Comparison of ENCODE assay signal across 19 cellular contexts in the genomic region with DNA sequence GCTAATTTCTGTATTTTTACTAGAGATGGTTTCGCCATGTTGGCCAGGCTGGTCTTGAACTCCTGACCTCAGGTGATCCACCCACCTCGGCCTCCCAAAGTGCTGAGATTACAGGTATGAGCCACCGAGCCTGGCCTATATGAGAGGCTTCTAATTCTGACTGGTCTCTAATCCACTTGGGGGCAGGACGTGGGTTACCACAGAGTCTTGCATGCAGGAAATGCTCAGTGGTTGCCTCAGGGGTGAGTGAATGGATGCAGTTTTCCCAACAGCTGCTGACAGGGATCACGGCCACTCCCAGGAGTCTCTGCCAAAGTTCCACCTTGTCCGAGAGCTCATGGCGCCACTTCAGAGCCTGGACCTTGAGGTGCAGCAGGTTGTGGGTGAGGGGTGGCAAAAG. TPM values are rescaled to one million over a fixed set of nuclear protein-coding genes. Genes with fewer than 3 reads are reported as not detected.
DNase-seq lines count a peak whose midpoint lies in the region; ATAC-seq and TF ChIP-seq lines count a peak whose summit lies in the region.
"Had no signal": no experiment of that assay in that cellular context is flagged by ENCODE, and none has a peak within 500 bp of the region (broad histone marks: within the 10 kb centered on the region; RNA-seq: fewer than 3 reads in every experiment).

No MANE protein-coding gene starts in this region.

- H3K9me3 ChIP-seq in PC-9 (ENCODE audit: insufficient read depth, low read depth), result no peaks in the 10 kb centered on the region
- H3K9me3 ChIP-seq: Caco-2, MG63, mucosa of descending colon had no signal

- peaks cover 6% of the 10 kb centered on the region for H3K4me1 Mint-ChIP-seq in activated CD4-positive, alpha-beta memory T cell treated with anti-CD3 and anti-CD28 coated beads for 36 hours (ENCODE audit: low read depth)
- peaks cover 5% of the 10 kb centered on the region for H3K4me1 Mint-ChIP-seq in stimulated activated effector memory CD8-positive, alpha-beta T cell treated with anti-CD3 and anti-CD28 coated beads, Interleukin-12 subunit alpha, Interleukin-12 subunit beta, amount 100 ng/mL, for 72 hours

- no peak overlapping the region for H3K4me3 ChIP-seq in PC-9
- H3K4me3 ChIP-seq: MG63, mucosa of descending colon had no signal

- no peak overlapping the region for H3K4me3 Mint-ChIP-seq in activated CD4-positive, alpha-beta memory T cell treated with anti-CD3 and anti-CD28 coated beads for 36 hours
- H3K4me3 Mint-ChIP-seq in stimulated activated effector memory CD8-positive, alpha-beta T cell treated with anti-CD3 and anti-CD28 coated beads, Interleukin-12 subunit alpha, Interleukin-12 subunit beta, amount 100 ng/mL, for 72 hours, result no peak overlapping the region

- no peaks in the 10 kb centered on the region for H4K20me1 ChIP-seq in PC-9 (ENCODE audit: insufficient read depth)

- no peak overlapping the region for H3K27ac ChIP-seq in PC-9
- H3K27ac ChIP-seq: foreskin keratinocyte had no signal

- CTCF ChIA-PET in activated CD4-positive, alpha-beta memory T cell treated with anti-CD3 and anti-CD28 coated beads for 36 hours (lab: Charles Lee), result interaction anchor here (1.8 kb wide), 1 partner anchor 104 kb away, joined by 6 read pairs; the partner anchor contains the start of gene PPARD
- CTCF ChIA-PET in PC-9 (lab: Charles Lee), result interaction anchor here (0.7 kb wide), 1 partner anchor 100 kb away, joined by 8 read pairs; no protein-coding TSS in a partner anchor

- no peaks in the 10 kb centered on the region for H3K27me3 Mint-ChIP-seq in activated CD4-positive, alpha-beta memory T cell treated with anti-CD3 and anti-CD28 coated beads for 36 hours

- H3K36me3 Mint-ChIP-seq in activated naive CD4-positive, alpha-beta T cell treated with anti-CD3 and anti-CD28 coated beads, Interleukin-2, amount 50 U/mL, for 72 hours, result no peaks in the 10 kb centered on the region
- no peaks in the 10 kb centered on the region for H3K36me3 Mint-ChIP-seq in activated CD4-positive, alpha-beta memory T cell treated with anti-CD3 and anti-CD28 coated beads for 36 hours
- no peaks in the 10 kb centered on the region for H3K36me3 Mint-ChIP-seq in stimulated activated effector memory CD8-positive, alpha-beta T cell treated with anti-CD3 and anti-CD28 coated beads, Interleukin-12 subunit alpha, Interleukin-12 subunit beta, amount 100 ng/mL, for 72 hours

- no peak for DNase-seq in activated naive CD4-positive, alpha-beta T cell treated with anti-CD3 and anti-CD28 coated beads, Interleukin-2, amount 50 U/mL, for 72 hours (ENCODE audit: low spot score in 2 of 2)
- DNase-seq in activated naive CD4-positive, alpha-beta T cell treated with anti-CD3 and anti-CD28 coated beads, Interleukin-2, amount 50 U/mL, for 16 hours, result no peak
- DNase-seq in HCEC 1CT, result peak; percentile 26
- peak; percentile 60 for DNase-seq in activated CD4-positive, alpha-beta memory T cell treated with anti-CD3 and anti-CD28 coated beads for 36 hours
- peak in 1 of 2 donors; percentile 58 for DNase-seq in stimulated activated effector memory CD8-positive, alpha-beta T cell treated with anti-CD3 and anti-CD28 coated beads, Interleukin-12 subunit alpha, Interleukin-12 subunit beta, amount 100 ng/mL, for 72 hours (ENCODE audit: low spot score in 2 of 2)
- no peak for DNase-seq in PC-9
- DNase-seq in left cardiac atrium, result no peak
- DNase-seq: activated CD4-positive, CD25-positive, alpha-beta regulatory T cell treated with anti-CD3 and anti-CD28 coated beads, Interleukin-2, amount 50 U/mL, for 72 hours; Caco-2; foreskin keratinocyte; MG63; mucosa of descending colon; NCI-H2029 treated with DMSO at 0.1 percent for 48 hours; NCI-H510A; nucleus accumbens; right cardiac atrium; T-helper 9 cell had no signal

- POLR2A ChIA-PET in activated CD4-positive, alpha-beta memory T cell treated with anti-CD3 and anti-CD28 coated beads for 36 hours (lab: Charles Lee), result no interaction called here
- POLR2A ChIA-PET in PC-9 (lab: Charles Lee; ENCODE audit: unreplicated experiment), result no interaction called here

- no peaks in the 10 kb centered on the region for H3K36me3 ChIP-seq in PC-9 (ENCODE audit: low read depth)
- H3K36me3 ChIP-seq: MG63 had no signal

- no TSS peak for BruUV-seq in PC-9 (replicated peaks; lab: Mats Ljungman, UMichigan)

- no peak overlapping the region for H3K27ac Mint-ChIP-seq in activated naive CD4-positive, alpha-beta T cell treated with anti-CD3 and anti-CD28 coated beads, Interleukin-2, amount 50 U/mL, for 72 hours
- no peak overlapping the region for H3K27ac Mint-ChIP-seq in activated CD4-positive, alpha-beta memory T cell treated with anti-CD3 and anti-CD28 coated beads for 36 hours
- H3K27ac Mint-ChIP-seq in stimulated activated effector memory CD8-positive, alpha-beta T cell treated with anti-CD3 and anti-CD28 coated beads, Interleukin-12 subunit alpha, Interleukin-12 subunit beta, amount 100 ng/mL, for 72 hours, result no peak overlapping the region

- no peaks in the 10 kb centered on the region for H3K9me3 Mint-ChIP-seq in activated naive CD4-positive, alpha-beta T cell treated with anti-CD3 and anti-CD28 coated beads, Interleukin-2, amount 50 U/mL, for 72 hours
- H3K9me3 Mint-ChIP-seq in activated CD4-positive, alpha-beta memory T cell treated with anti-CD3 and anti-CD28 coated beads for 36 hours, result no peaks in the 10 kb centered on the region
- H3K9me3 Mint-ChIP-seq in stimulated activated effector memory CD8-positive, alpha-beta T cell treated with anti-CD3 and anti-CD28 coated beads, Interleukin-12 subunit alpha, Interleukin-12 subunit beta, amount 100 ng/mL, for 72 hours, result no peaks in the 10 kb centered on the region

- no peak overlapping the region for H3K4me2 ChIP-seq in PC-9

- no peak overlapping the region for H2AFZ ChIP-seq in PC-9

- intact Hi-C loops in activated CD4-positive, alpha-beta memory T cell treated with anti-CD3 and anti-CD28 coated beads for 36 hours (cut with micrococcal nuclease), result no loop called here
- intact Hi-C loops in PC-9 (cut with micrococcal nuclease; ENCODE audit: unreplicated experiment) (no loop called here), left cardiac atrium (cut with DNase I) (loop anchor here in 1 of 2 donors (5.0 kb wide), 1 partner anchor 103 kb away; the partner anchor contains the start of gene PPARD)

- no peaks in the 10 kb centered on the region for H3K9me2 ChIP-seq in PC-9 (ENCODE audit: insufficient read depth)

- ATAC-seq in activated naive CD4-positive, alpha-beta T cell treated with anti-CD3 and anti-CD28 coated beads, Interleukin-2, amount 50 U/mL, for 72 hours, result peak; percentile 21 to 33
- peak; percentile 63 for ATAC-seq in stimulated activated effector memory CD8-positive, alpha-beta T cell treated with anti-CD3 and anti-CD28 coated beads, Interleukin-12 subunit alpha, Interleukin-12 subunit beta, amount 100 ng/mL, for 72 hours
- ATAC-seq in HG03025 (IDR thresholded peaks at IDR 0.05; ENCODE audit: low FRiP score, unreplicated experiment) (no peak), left cardiac atrium (no peak)
- ATAC-seq: foreskin keratinocyte, left lobe of liver, mucosa of descending colon, right cardiac atrium had no signal

- H3K79me2 ChIP-seq in PC-9 (ENCODE audit: low read depth), result no peaks in the 10 kb centered on the region

- no peaks in the 10 kb centered on the region for H3K4me1 ChIP-seq in PC-9 (replicated peaks; ENCODE audit: insufficient read depth)
- H3K4me1 ChIP-seq: Caco-2 had no signal

- H3F3A ChIP-seq in PC-9 (ENCODE audit: insufficient read depth, low read depth), result 0 out of 2 replicates have a peak, but pooled peaks cover 4% of the 10 kb centered on the region

- no peak for TF ChIP-seq CTCF in PC-9 (conservative IDR thresholded peaks at IDR 0.05)

- no peaks in the 10 kb centered on the region for H3K27me3 ChIP-seq in PC-9 (ENCODE audit: insufficient read depth, low read depth)
- H3K27me3 ChIP-seq: foreskin keratinocyte, MG63 had no signal

RNA-seq across cellular contexts. Expression of gene FANCE, which starts 6.4 kb away (rescaled TPM):
- total RNA-seq in activated naive CD4-positive, alpha-beta T cell treated with anti-CD3 and anti-CD28 coated beads, Interleukin-2, amount 50 U/mL, for 72 hours, result 10 to 100 TPM; 14.3 to 14.7 TPM
- 10 to 100 TPM; 18.9 to 19.2 TPM for total RNA-seq in activated CD4-positive, alpha-beta memory T cell treated with anti-CD3 and anti-CD28 coated beads for 36 hours
- 6.9 and 9.6 TPM in 2 replicates for total RNA-seq in PC-9 (2021)
- total RNA-seq in left cardiac atrium, result 1 to 10 TPM; 1.8 to 3.7 TPM

RNA-seq across cellular contexts. Expression of gene RPL10A, which starts 22.5 kb away (rescaled TPM):
- total RNA-seq in activated naive CD4-positive, alpha-beta T cell treated with anti-CD3 and anti-CD28 coated beads, Interleukin-2, amount 50 U/mL, for 72 hours, result 1,000 to 10,000 TPM; 1,700 to 2,159 TPM
- total RNA-seq in activated CD4-positive, alpha-beta memory T cell treated with anti-CD3 and anti-CD28 coated beads for 36 hours, result 1,000 to 10,000 TPM; 2,144 to 2,205 TPM
- 1,335 and 1,742 TPM in 2 replicates for total RNA-seq in PC-9 (2021)
- total RNA-seq in left cardiac atrium, result 100 to 1,000 TPM; 691 to 715 TPM

RNA-seq across cellular contexts. Expression of gene TEAD3, which starts 51.2 kb away (rescaled TPM):
- total RNA-seq in activated naive CD4-positive, alpha-beta T cell treated with anti-CD3 and anti-CD28 coated beads, Interleukin-2, amount 50 U/mL, for 72 hours, result 1 to 10 TPM; 1.5 to 2.4 TPM
- 1 to 10 TPM; 1.8 to 2.2 TPM for total RNA-seq in activated CD4-positive, alpha-beta memory T cell treated with anti-CD3 and anti-CD28 coated beads for 36 hours
- total RNA-seq in PC-9 (2021), result 33.1 and 40.1 TPM in 2 replicates
- total RNA-seq in left cardiac atrium, result 10 to 100 TPM; 22.4 to 39.6 TPM

Comparison
In these comparisons a context has a peak if more than half of its experiments do, and no peak if none do; other contexts are left out.
1. ATAC-seq: peak in activated naive CD4-positive, alpha-beta T cell treated with anti-CD3 and anti-CD28 coated beads, Interleukin-2, amount 50 U/mL, for 72 hours (2 of 2) and stimulated activated effector memory CD8-positive, alpha-beta T cell treated with anti-CD3 and anti-CD28 coated beads, Interleukin-12 subunit alpha, Interleukin-12 subunit beta, amount 100 ng/mL, for 72 hours (single experiment); none in HG03025 (single experiment) and left cardiac atrium (0 of 2).
2. DNase-seq: peak in HCEC 1CT (single experiment) and activated CD4-positive, alpha-beta memory T cell treated with anti-CD3 and anti-CD28 coated beads for 36 hours (single experiment); none in activated naive CD4-positive, alpha-beta T cell treated with anti-CD3 and anti-CD28 coated beads, Interleukin-2, amount 50 U/mL, for 72 hours (0 of 2), activated naive CD4-positive, alpha-beta T cell treated with anti-CD3 and anti-CD28 coated beads, Interleukin-2, amount 50 U/mL, for 16 hours (single experiment), PC-9 (0 of 2) and left cardiac atrium (single experiment).